8 cellular contexts compared by ENCODE assay signal in genomic region chrX:74613350-74614192, GRCh38. TPM values are rescaled to one million over a fixed set of nuclear protein-coding genes. Genes with fewer than 3 reads are reported as not detected.
A peak's percentile ranks its signal among the peaks of the same experiment; 100 is the strongest.
DNase-seq lines count a peak whose midpoint lies in the region; ATAC-seq and TF ChIP-seq lines count a peak whose summit lies in the region.

No MANE protein-coding gene starts in this region.

- TF ChIP-seq CTCF in transverse colon (IDR thresholded peaks at IDR 0.05), result no peak

- H3K9me3 ChIP-seq in SJSA1 (replicated peaks) (no peaks in the 10 kb centered on the region), transverse colon (no peaks in the 10 kb centered on the region)

- H3K4me1 ChIP-seq in SJSA1 (replicated peaks), result no peaks in the 10 kb centered on the region; the same call in 1 of the 2 replicates
- H3K4me1 ChIP-seq in transverse colon, result peaks cover 0 to 12% (median 1%) of the 10 kb centered on the region in 4 donors

- H3K36me3 Mint-ChIP-seq in memory B cell, result peaks cover 6% of the 10 kb centered on the region

- intact Hi-C loops in transverse colon (cut with DNase I; ENCODE audit: low total_unique reads), result no loop called here

- peaks cover 8% of the 10 kb centered on the region for H3K4me1 Mint-ChIP-seq in memory B cell

- H3K27me3 ChIP-seq in SJSA1 (replicated peaks) (no peaks in the 10 kb centered on the region), transverse colon (no peaks in the 10 kb centered on the region)

- peak overlapping the region; percentile 84 for H3K4me3 ChIP-seq in SJSA1
- H3K4me3 ChIP-seq in transverse colon, result peak overlapping the region; percentile 63 to 86 (median 83)

- in situ Hi-C loops in KBM-7 (cut with MboI; ENCODE audit: low pct_unique_long_range_greater_than_20kb, low sequenced_read_pairs), result no loop called here
- in situ Hi-C loops in transverse colon (cut with MboI; ENCODE audit: low pct_ligation_motif_present in 1 of 4, low pct_unique_long_range_greater_than_20kb in 1 of 4, low sequenced_read_pairs in 3 of 4), result no loop called here

- no peaks in the 10 kb centered on the region for H3K27me3 Mint-ChIP-seq in memory B cell

- TF ChIP-seq EP300 in transverse colon (IDR thresholded peaks at IDR 0.05; ENCODE audit: low read depth), result no peak

- H3K36me3 ChIP-seq in SJSA1, result peaks cover 47% of the 10 kb centered on the region
- no peaks in the 10 kb centered on the region for H3K36me3 ChIP-seq in transverse colon

- WGBS in transverse colon (ENCODE audit: low coverage in 1 of 2), 2 donors, result 0 to 41% methylated on average over 1 to 22 of the region's 22 CpGs

- ATAC-seq in memory B cell (ENCODE audit: low read depth), result no peak
- no peak for ATAC-seq in left lobe of liver

- H3K9me3 Mint-ChIP-seq in memory B cell, result no peaks in the 10 kb centered on the region

- TF ChIP-seq POLR2A in transverse colon (IDR thresholded peaks at IDR 0.05), result no peak

- DNase-seq in NCI-H1436 (lab: John Stamatoyannopoulos, UW) (peak; percentile 1), NCI-H1436 treated with DMSO at 0.1 percent for 48 hours (lab: John Stamatoyannopoulos, UW) (no peak), KBM-7 (peak; percentile 78), SJSA1 (ENCODE audit: low read depth in 1 of 2, low spot score in 2 of 2) (peak in 1 of 2 experiments; percentile 35), dermis microvascular lymphatic vessel endothelial cell (ENCODE audit: low read depth in 2 of 2) (peak; percentile 30 to 51), memory B cell (ENCODE audit: low spot score in 2 of 2) (no peak), transverse colon (peak; percentile 7), left lobe of liver (ENCODE audit: low spot score) (no peak)

- H3K27ac Mint-ChIP-seq in memory B cell, result peak overlapping the region; percentile 98

- peak overlapping the region; percentile 99 for H3K4me3 Mint-ChIP-seq in memory B cell

- H3K27ac ChIP-seq in SJSA1 (peak overlapping the region; percentile 100), transverse colon (peak overlapping the region; percentile 92 to 99 (median 96))

RNA-seq across cellular contexts. Expression of gene RLIM, which starts 0.9 kb away (rescaled TPM):
- total RNA-seq in SJSA1 (2014; rRNA removed; shearing (Covaris generic)), result 36.2 and 49.7 TPM in 2 replicates
- 36.8 and 36.9 TPM in 2 replicates for total RNA-seq in dermis microvascular lymphatic vessel endothelial cell
- 10 to 100 TPM; 15.8 to 20.6 (median 16.9) TPM for total RNA-seq in transverse colon
- 8.6 TPM for total RNA-seq in left lobe of liver

Comparison
In these comparisons a context has a peak if more than half of its experiments do, and no peak if none do; other contexts are left out.
1. DNase-seq: peak in NCI-H1436 (single experiment), KBM-7 (single experiment), dermis microvascular lymphatic vessel endothelial cell (2 of 2) and transverse colon (single experiment); none in NCI-H1436 treated with DMSO at 0.1 percent for 48 hours (single experiment), memory B cell (0 of 2) and left lobe of liver (single experiment).